28 cellular contexts compared by ENCODE assay signal in the genomic region with DNA sequence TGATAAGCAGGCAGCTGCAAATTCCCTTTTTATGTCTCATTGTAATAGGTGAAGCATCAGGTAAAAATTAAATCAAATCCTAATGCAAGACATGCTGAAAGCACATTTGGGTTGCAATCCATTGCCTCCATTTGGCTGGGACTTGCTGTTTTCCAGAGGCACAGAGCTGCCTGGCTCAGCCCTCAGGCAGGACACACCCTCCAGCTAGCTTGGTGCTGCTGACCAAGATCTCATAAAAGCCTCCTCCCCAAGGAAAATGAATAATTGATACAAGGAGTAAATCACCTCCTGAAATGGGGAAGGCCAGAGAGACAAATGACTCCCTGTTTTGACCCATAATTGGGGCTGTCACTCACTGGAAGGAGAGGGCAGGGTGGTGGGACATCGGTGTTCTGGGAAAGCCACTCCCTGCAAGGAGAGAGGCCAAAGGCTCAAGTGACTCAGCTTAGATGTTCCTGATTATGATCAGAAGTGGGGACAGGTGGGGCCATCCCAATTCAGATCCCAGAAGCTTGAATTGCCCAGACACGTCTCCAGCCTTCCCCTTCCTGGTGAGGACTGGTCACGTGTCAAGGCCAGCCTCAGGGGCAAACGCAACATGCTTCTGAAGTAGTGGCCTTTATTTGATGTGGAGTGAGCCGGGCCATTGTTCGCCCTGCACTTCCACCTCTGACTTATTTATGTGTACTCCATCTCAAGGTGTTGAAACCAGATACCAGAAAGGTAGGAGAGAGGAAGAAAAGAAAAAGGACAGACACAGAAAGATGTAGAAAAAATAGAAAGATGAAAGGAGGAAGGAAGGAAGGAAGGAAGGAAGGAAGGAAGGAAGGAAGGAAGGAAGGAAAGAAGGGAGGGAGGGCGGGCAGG.
DNase-seq lines count a peak whose midpoint lies in the region; ATAC-seq and TF ChIP-seq lines count a peak whose summit lies in the region.
"Had no signal": no experiment of that assay in that cellular context is flagged by ENCODE, and none has a peak within 500 bp of the region (broad histone marks: within the 10 kb centered on the region; RNA-seq: fewer than 3 reads in every experiment).

No MANE protein-coding gene starts in this region.

- peak overlapping the region; percentile 88 for H3K27ac ChIP-seq in A673 (ENCODE audit: low read depth, low read length, poor library complexity, severe bottlenecking)
- peak overlapping the region; percentile 71 for H3K27ac ChIP-seq in mammary epithelial cell (ENCODE audit: insufficient read depth, low read depth, low read length)
- no peak overlapping the region for H3K27ac ChIP-seq in MM.1S (ENCODE audit: low read length)
- H3K27ac ChIP-seq: A549, hepatocyte, testis had no signal

- 6% methylated on average over 5 of the region's 7 CpGs for WGBS in mammary epithelial cell (ENCODE audit: low coverage, missing lambda C conversion rate)

- no peaks in the 10 kb centered on the region for H3K4me1 Mint-ChIP-seq in HFFc6 (ENCODE audit: low read depth)
- H3K4me1 Mint-ChIP-seq: central memory CD8-positive, alpha-beta T cell; nephron had no signal

- peaks cover 60% of the 10 kb centered on the region for H3K9me3 Mint-ChIP-seq in HFFc6
- H3K9me3 Mint-ChIP-seq: activated T-cell treated with anti-CD3 and anti-CD28 coated beads, Interleukin-2, amount 50 U/mL, for 72 hours; CD4-positive, alpha-beta T cell; central memory CD8-positive, alpha-beta T cell; nephron had no signal

- DNase-seq in A673 (ENCODE audit: low spot score) (peak; percentile 69), HPDE6-E6E7 (ENCODE audit: extremely low spot score) (peak; percentile 67), mammary epithelial cell (peak; percentile 89), islet precursor cell (peak; percentile 86), HFFc6 (no peak), MM.1S (no peak), NCI-H774 (lab: John Stamatoyannopoulos, UW) (no peak)
- DNase-seq: activated CD4-positive, alpha-beta T cell treated with anti-CD3 and anti-CD28 coated beads, Interleukin-2, amount 50 U/mL, for 48 hours; activated CD4-positive, CD25-positive, alpha-beta regulatory T cell treated with anti-CD3 and anti-CD28 coated beads, Interleukin-2, amount 50 U/mL, for 72 hours; activated naive CD4-positive, alpha-beta T cell; activated T-cell treated with anti-CD3 and anti-CD28 coated beads, Interleukin-2, amount 50 U/mL, for 72 hours; AML-193; CD4-positive, alpha-beta T cell; KG1; left colon; NCI-H1436 treated with DMSO at 0.1 percent for 48 hours; NCI-H82; small intestine; stimulated activated naive CD4-positive, alpha-beta T cell; T-helper 17 cell; testis had no signal

- TF ChIP-seq CTCF in A673 (conservative IDR thresholded peaks at IDR 0.05; ENCODE audit: low read depth, low read length) (no peak), mammary epithelial cell (conservative IDR thresholded peaks at IDR 0.05 in 1 of 2, IDR thresholded peaks at IDR 0.05 in 1 of 2; ENCODE audit: extremely low read depth in 1 of 2, insufficient read depth in 1 of 2, low read depth in 1 of 2, low read length in 2 of 2) (no peak), HFFc6 (IDR thresholded peaks at IDR 0.05) (no peak), MM.1S (IDR thresholded peaks at IDR 0.05; ENCODE audit: low read length) (no peak)

- H3K36me3 ChIP-seq in A673 (ENCODE audit: insufficient read depth, low read length, poor library complexity, severe bottlenecking) (no peaks in the 10 kb centered on the region), mammary epithelial cell (ENCODE audit: insufficient read depth, low read length) (no peaks in the 10 kb centered on the region), MM.1S (replicated peaks; ENCODE audit: insufficient read depth, low read length) (no peaks in the 10 kb centered on the region)

- no peaks in the 10 kb centered on the region for H3K27me3 Mint-ChIP-seq in HFFc6 (ENCODE audit: insufficient read depth)
- H3K27me3 Mint-ChIP-seq: CD4-positive, alpha-beta T cell; central memory CD8-positive, alpha-beta T cell; dendritic cell treated with granulocyte-macrophage colony-stimulating factor and Interleukin-4, amounts not matched to agents 40 ng/mL and 50 ng/mL, for 4 days; T-helper 17 cell had no signal

- ATAC-seq in GM19328 (IDR thresholded peaks at IDR 0.05; ENCODE audit: unreplicated experiment) = no peak
- ATAC-seq: A549; activated T-cell treated with anti-CD3 and anti-CD28 coated beads, Interleukin-2, amount 50 U/mL, for 72 hours; left colon; SK-N-SH treated with all-trans-retinoic acid at 6 μM for 48 hours; T-helper 17 cell had no signal

- peaks cover 26% of the 10 kb centered on the region for H3K4me1 ChIP-seq in A673 (ENCODE audit: insufficient read depth, low read length, poor library complexity, severe bottlenecking)
- H3K4me1 ChIP-seq in mammary epithelial cell (ENCODE audit: insufficient read depth, low read length) = peaks cover 69% of the 10 kb centered on the region
- no peaks in the 10 kb centered on the region for H3K4me1 ChIP-seq in MM.1S (ENCODE audit: low read length)
- H3K4me1 ChIP-seq: A549, testis had no signal

- no peak overlapping the region for H3K4me3 ChIP-seq in A673 (ENCODE audit: low read depth, low read length, poor library complexity, severe bottlenecking)
- no peak overlapping the region for H3K4me3 ChIP-seq in mammary epithelial cell (replicated peaks in 1 of 3; ENCODE audit: insufficient read depth in 1 of 3, low read depth in 2 of 3, low read length in 3 of 3)
- H3K4me3 ChIP-seq in MM.1S (ENCODE audit: low read length) = no peak overlapping the region
- H3K4me3 ChIP-seq: A549, hepatocyte, testis had no signal

- CTCF ChIA-PET in A673 (lab: Charles Lee) = no interaction called here
- CTCF ChIA-PET in mammary epithelial cell (lab: Charles Lee; ENCODE audit: low non-redundant PET) = no interaction called here

- dilution Hi-C loops in mammary epithelial cell (cut with HindIII; ENCODE audit: low sequenced_read_pairs) = no loop called here

- H3K9me3 ChIP-seq in A673 (ENCODE audit: low read depth, low read length, poor library complexity, severe bottlenecking) = no peaks in the 10 kb centered on the region
- H3K9me3 ChIP-seq in mammary epithelial cell (replicated peaks; ENCODE audit: insufficient read depth, low read length) = no peaks in the 10 kb centered on the region
- no peaks in the 10 kb centered on the region for H3K9me3 ChIP-seq in MM.1S (replicated peaks; ENCODE audit: insufficient read depth, low read length)
- H3K9me3 ChIP-seq: A549, testis had no signal

- intact Hi-C loops in A673 (cut with micrococcal nuclease; ENCODE audit: unreplicated experiment) (loop anchor here (5.0 to 10.0 kb wide), 3 partner anchors 774 to 1433 kb away; a partner anchor contains a TSS), mammary epithelial cell (cut with micrococcal nuclease) (loop anchor here (5.0 to 10.0 kb wide), 3 partner anchors 361 to 774 kb away; a partner anchor contains a TSS)

- H2AFZ ChIP-seq in mammary epithelial cell (ENCODE audit: low read depth, low read length) (peak overlapping the region; percentile 73), MM.1S (ENCODE audit: low read length) (no peak overlapping the region)
- H2AFZ ChIP-seq: hepatocyte had no signal

- peak overlapping the region; percentile 70 for H3K4me2 ChIP-seq in mammary epithelial cell (ENCODE audit: insufficient read depth, low read depth, low read length)
- no peak overlapping the region for H3K4me2 ChIP-seq in MM.1S (ENCODE audit: low read depth, low read length)
- H3K4me2 ChIP-seq: A549, hepatocyte had no signal

- H3F3A ChIP-seq in MM.1S (ENCODE audit: insufficient read depth, low read length) = no peaks in the 10 kb centered on the region

- H3K9ac ChIP-seq in mammary epithelial cell (ENCODE audit: insufficient read depth, low read length) (peak overlapping the region; percentile 21), MM.1S (ENCODE audit: low read length) (no peak overlapping the region)

- in situ Hi-C loops in mammary epithelial cell (cut with MboI; ENCODE audit: low sequenced_read_pairs in 2 of 2) = no loop called here

- no peaks in the 10 kb centered on the region for H3K9me2 ChIP-seq in MM.1S (replicated peaks; ENCODE audit: insufficient read depth, low read length)

- H4K20me1 ChIP-seq in mammary epithelial cell (ENCODE audit: insufficient read depth, low read length) (no peaks in the 10 kb centered on the region), MM.1S (ENCODE audit: insufficient read depth, low read length) (no peaks in the 10 kb centered on the region)

- POLR2A ChIA-PET in A673 (lab: Charles Lee; ENCODE audit: low non-redundant PET) = no interaction called here

- BruUV-seq in A673 (replicated peaks; lab: Mats Ljungman, UMichigan) (no TSS peak), mammary epithelial cell (replicated peaks; lab: Mats Ljungman, UMichigan) (no TSS peak)

- no peak overlapping the region for H3K4me3 Mint-ChIP-seq in HFFc6
- H3K4me3 Mint-ChIP-seq: activated T-cell treated with anti-CD3 and anti-CD28 coated beads, Interleukin-2, amount 50 U/mL, for 72 hours; CD4-positive, alpha-beta T cell; central memory CD8-positive, alpha-beta T cell; dendritic cell treated with granulocyte-macrophage colony-stimulating factor and Interleukin-4, amounts not matched to agents 40 ng/mL and 50 ng/mL, for 4 days; nephron; T-helper 17 cell had no signal

- H3K79me2 ChIP-seq in mammary epithelial cell (ENCODE audit: insufficient read depth, low read length) (no peaks in the 10 kb centered on the region), MM.1S (ENCODE audit: low read length) (no peaks in the 10 kb centered on the region)
- H3K79me2 ChIP-seq: hepatocyte had no signal

- H3K27ac Mint-ChIP-seq in HFFc6 = no peak overlapping the region
- H3K27ac Mint-ChIP-seq: activated T-cell treated with anti-CD3 and anti-CD28 coated beads, Interleukin-2, amount 50 U/mL, for 72 hours; CD4-positive, alpha-beta T cell; dendritic cell treated with granulocyte-macrophage colony-stimulating factor and Interleukin-4, amounts not matched to agents 40 ng/mL and 50 ng/mL, for 4 days; nephron; T-helper 17 cell had no signal

- H3K36me3 Mint-ChIP-seq in HFFc6 (ENCODE audit: low read depth) = no peaks in the 10 kb centered on the region

- H3K27me3 ChIP-seq in A673 (replicated peaks; ENCODE audit: insufficient read depth, low read depth, low read length, poor library complexity) = no peaks in the 10 kb centered on the region
- no peaks in the 10 kb centered on the region for H3K27me3 ChIP-seq in mammary epithelial cell (ENCODE audit: insufficient read depth, low read length)
- H3K27me3 ChIP-seq in MM.1S (replicated peaks; ENCODE audit: insufficient read depth, low read length) = no peaks in the 10 kb centered on the region
- H3K27me3 ChIP-seq: hepatocyte, testis had no signal

Comparison
In these comparisons a context has a peak if more than half of its experiments do, and no peak if none do; other contexts are left out.
1. DNase-seq: peak in A673 (single experiment), HPDE6-E6E7 (single experiment), mammary epithelial cell (single experiment) and islet precursor cell (single experiment); none in HFFc6 (single experiment), MM.1S (single experiment) and NCI-H774 (single experiment).